ENCODE assay signal across 8 cellular contexts in genomic region chr3:167032267-167032876, GRCh38.
DNase-seq lines count a peak whose midpoint lies in the region; ATAC-seq and TF ChIP-seq lines count a peak whose summit lies in the region.

No MANE protein-coding gene starts in this region.

- H3K36me3 Mint-ChIP-seq in activated naive CD4-positive, alpha-beta T cell treated with anti-CD3 and anti-CD28 coated beads, Interleukin-2, amount 10 ng/mL, durations not matched to agents 7 days and 5 days = no peaks in the 10 kb centered on the region

- H3K4me3 ChIP-seq in fibroblast of mammary gland (ENCODE audit: control insufficient read depth, low read depth, low read length) = no peak overlapping the region

- ATAC-seq in GM21529 (IDR thresholded peaks at IDR 0.05; ENCODE audit: unreplicated experiment) (no peak), GM21390 (IDR thresholded peaks at IDR 0.05; ENCODE audit: unreplicated experiment) (no peak)

- in situ Hi-C loops in Caki2 (cut with HindIII; ENCODE audit: low pct_unique_long_range_greater_than_20kb, low sequenced_read_pairs) = no loop called here

- no peaks in the 10 kb centered on the region for H3K27me3 Mint-ChIP-seq in activated naive CD4-positive, alpha-beta T cell treated with anti-CD3 and anti-CD28 coated beads, Interleukin-2, amount 10 ng/mL, durations not matched to agents 7 days and 5 days

- DNase-seq in Caki2 (ENCODE audit: low read depth) (peak; percentile 52), HuH-7 (ENCODE audit: low spot score) (peak; percentile 14), OCI-M1 (lab: John Stamatoyannopoulos, UW) (peak; percentile 69), fibroblast of mammary gland (ENCODE audit: low read depth) (peak; percentile 67), smooth muscle cell of the brain vasculature (ENCODE audit: low read depth, low spot score) (peak; percentile 13)
- no peak for DNase-seq in activated naive CD4-positive, alpha-beta T cell treated with anti-CD3 and anti-CD28 coated beads, Interleukin-2, amount 10 ng/mL, durations not matched to agents 7 days and 5 days

- peak; percentile 54 for TF ChIP-seq CTCF in fibroblast of mammary gland (conservative IDR thresholded peaks at IDR 0.05; ENCODE audit: control insufficient read depth, insufficient read depth, low read depth, low read length)

- CTCF ChIA-PET in activated naive CD4-positive, alpha-beta T cell treated with anti-CD3 and anti-CD28 coated beads, Interleukin-2, amount 10 ng/mL, durations not matched to agents 7 days and 5 days (lab: Charles Lee) = no interaction called here

- H3K9me3 Mint-ChIP-seq in activated naive CD4-positive, alpha-beta T cell treated with anti-CD3 and anti-CD28 coated beads, Interleukin-2, amount 10 ng/mL, durations not matched to agents 7 days and 5 days = no peaks in the 10 kb centered on the region

- H3K4me3 Mint-ChIP-seq in activated naive CD4-positive, alpha-beta T cell treated with anti-CD3 and anti-CD28 coated beads, Interleukin-2, amount 10 ng/mL, durations not matched to agents 7 days and 5 days = no peak overlapping the region

- no peaks in the 10 kb centered on the region for H3K4me1 Mint-ChIP-seq in activated naive CD4-positive, alpha-beta T cell treated with anti-CD3 and anti-CD28 coated beads, Interleukin-2, amount 10 ng/mL, durations not matched to agents 7 days and 5 days

- H3K27ac Mint-ChIP-seq in activated naive CD4-positive, alpha-beta T cell treated with anti-CD3 and anti-CD28 coated beads, Interleukin-2, amount 10 ng/mL, durations not matched to agents 7 days and 5 days = no peak overlapping the region
